ENCODE assay signal across 1 cellular context in the genomic region with DNA sequence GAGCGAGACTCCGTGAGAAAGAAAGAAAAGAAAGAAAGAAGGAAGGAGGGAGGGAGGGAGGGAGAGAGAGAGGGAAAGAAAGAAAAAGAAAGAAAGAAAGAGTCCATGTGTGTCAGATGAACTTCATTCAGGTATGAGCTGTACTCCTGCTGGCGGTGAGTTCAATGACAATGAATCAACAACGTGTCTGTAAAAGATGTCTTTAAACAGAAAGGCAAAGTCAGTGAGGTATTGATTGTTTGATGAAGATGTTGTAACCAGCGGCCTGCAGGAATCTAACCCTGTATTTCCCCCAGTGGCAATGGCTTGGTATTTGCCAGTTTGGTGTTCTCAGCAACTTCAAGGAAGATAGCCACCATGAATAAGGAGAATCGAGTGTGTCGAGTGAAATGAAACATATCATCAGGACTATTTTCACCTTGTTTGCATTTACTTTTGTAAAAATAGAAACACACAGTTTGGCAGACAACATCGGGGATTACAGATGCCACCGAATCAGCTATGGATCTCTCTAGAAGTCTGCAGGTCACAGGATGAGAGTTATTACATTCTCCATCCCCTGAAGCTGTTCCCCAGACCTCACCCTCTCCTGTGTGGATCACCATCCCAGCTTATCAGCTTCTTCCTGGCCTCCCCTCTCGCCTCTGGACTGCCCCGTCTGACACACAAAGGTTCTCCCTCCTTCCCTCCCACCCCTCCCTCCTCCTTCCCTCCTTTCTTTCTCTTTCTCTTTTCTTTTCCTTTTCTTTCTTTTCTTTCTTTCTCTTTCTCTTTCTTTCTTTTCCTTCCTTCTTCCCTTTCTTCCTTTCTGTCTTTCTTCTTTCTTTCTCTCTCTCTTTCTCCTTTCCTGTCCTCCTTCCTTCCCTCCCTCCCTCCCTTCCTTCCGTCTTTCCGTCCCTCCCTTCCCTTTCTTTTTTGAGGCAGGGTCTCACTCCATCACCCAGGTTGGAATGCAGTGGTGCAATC.
TF ChIP-seq lines count a peak whose summit lies in the region.

No MANE protein-coding gene starts in this region.

TF ChIP-seq in HepG2, 621 proteins besides CTCF, POLR2A, EP300 and RAD21 (continued from another document and continues in another):
- TF ChIP-seq ZFX (CRISPR knock-in tag; IDR thresholded peaks at IDR 0.05; ENCODE audit: low read depth) (peak; percentile 41; the same call in 1 of the 2 replicates), EZH2 (conservative IDR thresholded peaks at IDR 0.05; ENCODE audit: low read depth, low read length) (no peak), MYC (CRISPR knock-in tag; IDR thresholded peaks at IDR 0.05; ENCODE audit: borderline replicate concordance) (no peak), ZNF564 (CRISPR knock-in tag; IDR thresholded peaks at IDR 0.05) (no peak), RNF2 (conservative IDR thresholded peaks at IDR 0.05; ENCODE audit: low read depth) (no peak), WIZ (CRISPR knock-in tag; IDR thresholded peaks at IDR 0.05) (no peak), ZNF558 (CRISPR knock-in tag; IDR thresholded peaks at IDR 0.05; ENCODE audit: borderline replicate concordance) (no peak), MAF1 (CRISPR knock-in tag; IDR thresholded peaks at IDR 0.05; ENCODE audit: borderline replicate concordance) (no peak), ZC3H13 (CRISPR knock-in tag; IDR thresholded peaks at IDR 0.05) (no peak), NR2F6 (IDR thresholded peaks at IDR 0.05) (no peak), NR2F6 (CRISPR knock-in tag; IDR thresholded peaks at IDR 0.05) (peak; percentile 61; the same call in 1 of the 2 replicates), KLF6 (CRISPR knock-in tag; IDR thresholded peaks at IDR 0.05) (peak; percentile 27; the same call in 1 of the 2 replicates), ZNF264 (CRISPR knock-in tag; IDR thresholded peaks at IDR 0.05) (no peak), POLR2AphosphoS2 (IDR thresholded peaks at IDR 0.05; ENCODE audit: low read depth, low read length) (no peak), ZBTB3 (CRISPR knock-in tag; IDR thresholded peaks at IDR 0.05; ENCODE audit: borderline replicate concordance, low read depth) (no peak), ZNF343 (CRISPR knock-in tag; IDR thresholded peaks at IDR 0.05) (no peak), PHF21A (CRISPR knock-in tag; IDR thresholded peaks at IDR 0.05) (no peak), YEATS2 (CRISPR knock-in tag; IDR thresholded peaks at IDR 0.05; ENCODE audit: borderline replicate concordance) (0 out of 2 replicates have a peak, but pooled peaks have one; percentile 14), ZNF615 (CRISPR knock-in tag; IDR thresholded peaks at IDR 0.05; ENCODE audit: borderline replicate concordance) (no peak), MIER2 (CRISPR knock-in tag; IDR thresholded peaks at IDR 0.05) (peak; percentile 53; the same call in 1 of the 2 replicates), ELF3 (CRISPR knock-in tag; IDR thresholded peaks at IDR 0.05) (0 out of 2 replicates have a peak, but pooled peaks have one; percentile 27), ZNF563 (CRISPR knock-in tag; IDR thresholded peaks at IDR 0.05) (no peak), ONECUT2 (CRISPR knock-in tag; IDR thresholded peaks at IDR 0.05) (peak; percentile 95), ZBTB42 (CRISPR knock-in tag; IDR thresholded peaks at IDR 0.05) (no peak), ASH2L (IDR thresholded peaks at IDR 0.05; ENCODE audit: insufficient read length, low read depth, low read length) (no peak), SP5 (CRISPR knock-in tag; IDR thresholded peaks at IDR 0.05; ENCODE audit: borderline replicate concordance, low read depth) (no peak), NFIB (CRISPR knock-in tag; IDR thresholded peaks at IDR 0.05; ENCODE audit: borderline replicate concordance) (no peak), FOXP1 (IDR thresholded peaks at IDR 0.05) (no peak), FOXP1 (CRISPR knock-in tag; IDR thresholded peaks at IDR 0.05) (peak; percentile 40; the same call in 1 of the 2 replicates), SMARCC2 (IDR thresholded peaks at IDR 0.05) (no peak), TEAD3 (CRISPR knock-in tag; optimal IDR thresholded peaks at IDR 0.05; ENCODE audit: borderline replicate concordance) (peak; percentile 76), DR1 (CRISPR knock-in tag; IDR thresholded peaks at IDR 0.05) (no peak), ZSCAN21 (CRISPR knock-in tag; IDR thresholded peaks at IDR 0.05; ENCODE audit: borderline replicate concordance) (no peak), TBP (CRISPR knock-in tag; IDR thresholded peaks at IDR 0.05) (no peak), PRPF4 (IDR thresholded peaks at IDR 0.05; ENCODE audit: low read depth, low read length, poor library complexity, severe bottlenecking) (no peak), PITX1 (CRISPR knock-in tag; IDR thresholded peaks at IDR 0.05) (no peak), SMARCE1 (IDR thresholded peaks at IDR 0.05; ENCODE audit: borderline replicate concordance) (no peak), ZNF136 (CRISPR knock-in tag; IDR thresholded peaks at IDR 0.05; ENCODE audit: low read depth) (no peak)
- TF ChIP-seq, protein P1, sequence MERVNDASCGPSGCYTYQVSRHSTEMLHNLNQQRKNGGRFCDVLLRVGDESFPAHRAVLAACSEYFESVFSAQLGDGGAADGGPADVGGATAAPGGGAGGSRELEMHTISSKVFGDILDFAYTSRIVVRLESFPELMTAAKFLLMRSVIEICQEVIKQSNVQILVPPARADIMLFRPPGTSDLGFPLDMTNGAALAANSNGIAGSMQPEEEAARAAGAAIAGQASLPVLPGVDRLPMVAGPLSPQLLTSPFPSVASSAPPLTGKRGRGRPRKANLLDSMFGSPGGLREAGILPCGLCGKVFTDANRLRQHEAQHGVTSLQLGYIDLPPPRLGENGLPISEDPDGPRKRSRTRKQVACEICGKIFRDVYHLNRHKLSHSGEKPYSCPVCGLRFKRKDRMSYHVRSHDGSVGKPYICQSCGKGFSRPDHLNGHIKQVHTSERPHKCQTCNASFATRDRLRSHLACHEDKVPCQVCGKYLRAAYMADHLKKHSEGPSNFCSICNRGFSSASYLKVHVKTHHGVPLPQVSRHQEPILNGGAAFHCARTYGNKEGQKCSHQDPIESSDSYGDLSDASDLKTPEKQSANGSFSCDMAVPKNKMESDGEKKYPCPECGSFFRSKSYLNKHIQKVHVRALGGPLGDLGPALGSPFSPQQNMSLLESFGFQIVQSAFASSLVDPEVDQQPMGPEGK (CRISPR knock-in tag; IDR thresholded peaks at IDR 0.05) = 0 out of 2 replicates have a peak, but pooled peaks have one; percentile 9
- TF ChIP-seq, protein P2, sequence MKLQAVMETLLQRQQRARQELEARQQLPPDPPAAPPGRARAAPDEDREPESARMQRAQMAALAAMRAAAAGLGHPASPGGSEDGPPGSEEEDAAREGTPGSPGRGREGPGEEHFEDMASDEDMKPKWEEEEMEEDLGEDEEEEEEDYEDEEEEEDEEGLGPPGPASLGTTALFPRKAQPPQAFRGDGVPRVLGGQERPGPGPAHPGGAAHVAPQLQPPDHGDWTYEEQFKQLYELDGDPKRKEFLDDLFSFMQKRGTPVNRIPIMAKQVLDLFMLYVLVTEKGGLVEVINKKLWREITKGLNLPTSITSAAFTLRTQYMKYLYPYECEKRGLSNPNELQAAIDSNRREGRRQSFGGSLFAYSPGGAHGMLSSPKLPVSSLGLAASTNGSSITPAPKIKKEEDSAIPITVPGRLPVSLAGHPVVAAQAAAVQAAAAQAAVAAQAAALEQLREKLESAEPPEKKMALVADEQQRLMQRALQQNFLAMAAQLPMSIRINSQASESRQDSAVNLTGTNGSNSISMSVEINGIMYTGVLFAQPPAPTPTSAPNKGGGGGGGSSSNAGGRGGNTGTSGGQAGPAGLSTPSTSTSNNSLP (IDR thresholded peaks at IDR 0.05; ENCODE audit: low read depth, low read length) = peak; percentile 75
- TF ChIP-seq, protein P3, sequence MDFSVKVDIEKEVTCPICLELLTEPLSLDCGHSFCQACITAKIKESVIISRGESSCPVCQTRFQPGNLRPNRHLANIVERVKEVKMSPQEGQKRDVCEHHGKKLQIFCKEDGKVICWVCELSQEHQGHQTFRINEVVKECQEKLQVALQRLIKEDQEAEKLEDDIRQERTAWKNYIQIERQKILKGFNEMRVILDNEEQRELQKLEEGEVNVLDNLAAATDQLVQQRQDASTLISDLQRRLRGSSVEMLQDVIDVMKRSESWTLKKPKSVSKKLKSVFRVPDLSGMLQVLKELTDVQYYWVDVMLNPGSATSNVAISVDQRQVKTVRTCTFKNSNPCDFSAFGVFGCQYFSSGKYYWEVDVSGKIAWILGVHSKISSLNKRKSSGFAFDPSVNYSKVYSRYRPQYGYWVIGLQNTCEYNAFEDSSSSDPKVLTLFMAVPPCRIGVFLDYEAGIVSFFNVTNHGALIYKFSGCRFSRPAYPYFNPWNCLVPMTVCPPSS (IDR thresholded peaks at IDR 0.05) = no peak
- TF ChIP-seq, protein P4, sequence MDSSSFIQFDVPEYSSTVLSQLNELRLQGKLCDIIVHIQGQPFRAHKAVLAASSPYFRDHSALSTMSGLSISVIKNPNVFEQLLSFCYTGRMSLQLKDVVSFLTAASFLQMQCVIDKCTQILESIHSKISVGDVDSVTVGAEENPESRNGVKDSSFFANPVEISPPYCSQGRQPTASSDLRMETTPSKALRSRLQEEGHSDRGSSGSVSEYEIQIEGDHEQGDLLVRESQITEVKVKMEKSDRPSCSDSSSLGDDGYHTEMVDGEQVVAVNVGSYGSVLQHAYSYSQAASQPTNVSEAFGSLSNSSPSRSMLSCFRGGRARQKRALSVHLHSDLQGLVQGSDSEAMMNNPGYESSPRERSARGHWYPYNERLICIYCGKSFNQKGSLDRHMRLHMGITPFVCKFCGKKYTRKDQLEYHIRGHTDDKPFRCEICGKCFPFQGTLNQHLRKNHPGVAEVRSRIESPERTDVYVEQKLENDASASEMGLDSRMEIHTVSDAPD (CRISPR knock-in tag; IDR thresholded peaks at IDR 0.05) = 0 out of 2 replicates have a peak, but pooled peaks have one; percentile 47
- TF ChIP-seq, protein P5, sequence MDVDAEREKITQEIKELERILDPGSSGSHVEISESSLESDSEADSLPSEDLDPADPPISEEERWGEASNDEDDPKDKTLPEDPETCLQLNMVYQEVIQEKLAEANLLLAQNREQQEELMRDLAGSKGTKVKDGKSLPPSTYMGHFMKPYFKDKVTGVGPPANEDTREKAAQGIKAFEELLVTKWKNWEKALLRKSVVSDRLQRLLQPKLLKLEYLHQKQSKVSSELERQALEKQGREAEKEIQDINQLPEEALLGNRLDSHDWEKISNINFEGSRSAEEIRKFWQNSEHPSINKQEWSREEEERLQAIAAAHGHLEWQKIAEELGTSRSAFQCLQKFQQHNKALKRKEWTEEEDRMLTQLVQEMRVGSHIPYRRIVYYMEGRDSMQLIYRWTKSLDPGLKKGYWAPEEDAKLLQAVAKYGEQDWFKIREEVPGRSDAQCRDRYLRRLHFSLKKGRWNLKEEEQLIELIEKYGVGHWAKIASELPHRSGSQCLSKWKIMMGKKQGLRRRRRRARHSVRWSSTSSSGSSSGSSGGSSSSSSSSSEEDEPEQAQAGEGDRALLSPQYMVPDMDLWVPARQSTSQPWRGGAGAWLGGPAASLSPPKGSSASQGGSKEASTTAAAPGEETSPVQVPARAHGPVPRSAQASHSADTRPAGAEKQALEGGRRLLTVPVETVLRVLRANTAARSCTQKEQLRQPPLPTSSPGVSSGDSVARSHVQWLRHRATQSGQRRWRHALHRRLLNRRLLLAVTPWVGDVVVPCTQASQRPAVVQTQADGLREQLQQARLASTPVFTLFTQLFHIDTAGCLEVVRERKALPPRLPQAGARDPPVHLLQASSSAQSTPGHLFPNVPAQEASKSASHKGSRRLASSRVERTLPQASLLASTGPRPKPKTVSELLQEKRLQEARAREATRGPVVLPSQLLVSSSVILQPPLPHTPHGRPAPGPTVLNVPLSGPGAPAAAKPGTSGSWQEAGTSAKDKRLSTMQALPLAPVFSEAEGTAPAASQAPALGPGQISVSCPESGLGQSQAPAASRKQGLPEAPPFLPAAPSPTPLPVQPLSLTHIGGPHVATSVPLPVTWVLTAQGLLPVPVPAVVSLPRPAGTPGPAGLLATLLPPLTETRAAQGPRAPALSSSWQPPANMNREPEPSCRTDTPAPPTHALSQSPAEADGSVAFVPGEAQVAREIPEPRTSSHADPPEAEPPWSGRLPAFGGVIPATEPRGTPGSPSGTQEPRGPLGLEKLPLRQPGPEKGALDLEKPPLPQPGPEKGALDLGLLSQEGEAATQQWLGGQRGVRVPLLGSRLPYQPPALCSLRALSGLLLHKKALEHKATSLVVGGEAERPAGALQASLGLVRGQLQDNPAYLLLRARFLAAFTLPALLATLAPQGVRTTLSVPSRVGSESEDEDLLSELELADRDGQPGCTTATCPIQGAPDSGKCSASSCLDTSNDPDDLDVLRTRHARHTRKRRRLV (CRISPR knock-in tag; IDR thresholded peaks at IDR 0.05) = no peak
- TF ChIP-seq, protein P6, sequence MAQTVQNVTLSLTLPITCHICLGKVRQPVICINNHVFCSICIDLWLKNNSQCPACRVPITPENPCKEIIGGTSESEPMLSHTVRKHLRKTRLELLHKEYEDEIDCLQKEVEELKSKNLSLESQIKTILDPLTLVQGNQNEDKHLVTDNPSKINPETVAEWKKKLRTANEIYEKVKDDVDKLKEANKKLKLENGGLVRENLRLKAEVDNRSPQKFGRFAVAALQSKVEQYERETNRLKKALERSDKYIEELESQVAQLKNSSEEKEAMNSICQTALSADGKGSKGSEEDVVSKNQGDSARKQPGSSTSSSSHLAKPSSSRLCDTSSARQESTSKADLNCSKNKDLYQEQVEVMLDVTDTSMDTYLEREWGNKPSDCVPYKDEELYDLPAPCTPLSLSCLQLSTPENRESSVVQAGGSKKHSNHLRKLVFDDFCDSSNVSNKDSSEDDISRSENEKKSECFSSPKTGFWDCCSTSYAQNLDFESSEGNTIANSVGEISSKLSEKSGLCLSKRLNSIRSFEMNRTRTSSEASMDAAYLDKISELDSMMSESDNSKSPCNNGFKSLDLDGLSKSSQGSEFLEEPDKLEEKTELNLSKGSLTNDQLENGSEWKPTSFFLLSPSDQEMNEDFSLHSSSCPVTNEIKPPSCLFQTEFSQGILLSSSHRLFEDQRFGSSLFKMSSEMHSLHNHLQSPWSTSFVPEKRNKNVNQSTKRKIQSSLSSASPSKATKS (CRISPR knock-in tag; IDR thresholded peaks at IDR 0.05) = no peak
- TF ChIP-seq, protein P7, sequence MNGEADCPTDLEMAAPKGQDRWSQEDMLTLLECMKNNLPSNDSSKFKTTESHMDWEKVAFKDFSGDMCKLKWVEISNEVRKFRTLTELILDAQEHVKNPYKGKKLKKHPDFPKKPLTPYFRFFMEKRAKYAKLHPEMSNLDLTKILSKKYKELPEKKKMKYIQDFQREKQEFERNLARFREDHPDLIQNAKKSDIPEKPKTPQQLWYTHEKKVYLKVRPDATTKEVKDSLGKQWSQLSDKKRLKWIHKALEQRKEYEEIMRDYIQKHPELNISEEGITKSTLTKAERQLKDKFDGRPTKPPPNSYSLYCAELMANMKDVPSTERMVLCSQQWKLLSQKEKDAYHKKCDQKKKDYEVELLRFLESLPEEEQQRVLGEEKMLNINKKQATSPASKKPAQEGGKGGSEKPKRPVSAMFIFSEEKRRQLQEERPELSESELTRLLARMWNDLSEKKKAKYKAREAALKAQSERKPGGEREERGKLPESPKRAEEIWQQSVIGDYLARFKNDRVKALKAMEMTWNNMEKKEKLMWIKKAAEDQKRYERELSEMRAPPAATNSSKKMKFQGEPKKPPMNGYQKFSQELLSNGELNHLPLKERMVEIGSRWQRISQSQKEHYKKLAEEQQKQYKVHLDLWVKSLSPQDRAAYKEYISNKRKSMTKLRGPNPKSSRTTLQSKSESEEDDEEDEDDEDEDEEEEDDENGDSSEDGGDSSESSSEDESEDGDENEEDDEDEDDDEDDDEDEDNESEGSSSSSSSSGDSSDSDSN (CRISPR knock-in tag; IDR thresholded peaks at IDR 0.05) = peak; percentile 32; the same call in 1 of the 2 replicates
